ENCODE assay signal across 25 cellular contexts in the genomic region with DNA sequence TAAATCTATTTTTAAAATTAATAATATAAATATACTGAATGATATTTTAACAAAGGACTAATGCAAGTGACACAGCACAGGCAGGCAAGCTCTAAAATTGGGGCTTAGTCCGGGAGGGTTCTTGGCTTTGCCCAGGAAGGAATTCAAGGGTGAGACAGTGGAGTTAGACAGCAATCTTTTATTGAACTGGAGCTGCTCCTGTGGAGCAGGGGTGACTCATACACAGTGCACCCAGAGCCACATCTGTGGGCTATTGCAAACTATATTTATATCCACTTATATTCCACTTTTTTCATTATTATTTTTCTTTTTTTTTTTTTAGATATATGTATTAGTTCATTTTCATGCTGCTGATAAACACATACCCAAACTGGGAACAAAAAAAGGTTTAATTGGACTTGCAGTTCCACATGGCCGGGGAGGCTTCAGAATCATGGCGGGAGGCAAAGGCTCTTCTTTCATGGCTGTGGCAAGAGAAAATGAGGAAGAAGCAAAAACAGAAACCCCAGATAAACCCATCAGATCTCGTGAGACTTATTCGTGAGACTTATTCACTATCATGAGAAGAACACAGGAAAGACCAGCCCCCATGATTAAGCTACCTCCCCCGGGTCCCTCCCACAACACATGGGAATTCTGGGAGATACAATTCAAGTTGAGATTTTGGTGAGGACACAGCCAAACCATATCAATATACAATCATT.
"Had no signal": no experiment of that assay in that cellular context is flagged by ENCODE, and none has a peak within 500 bp of the region (broad histone marks: within the 10 kb centered on the region; RNA-seq: fewer than 3 reads in every experiment).

No MANE protein-coding gene starts in this region.

- H3K36me3 ChIP-seq: right lobe of liver, suprapubic skin, transverse colon, vagina had no signal

- H3K4me3 ChIP-seq: body of pancreas, lung, right lobe of liver, suprapubic skin, transverse colon, vagina had no signal

- ATAC-seq: activated T-helper 17 cell treated with anti-CD3 and anti-CD28 coated beads, Interleukin-2, amount 50 U/mL, for 72 hours; body of pancreas; left lobe of liver; right lobe of liver; stimulated activated naive CD8-positive, alpha-beta T cell treated with anti-CD3 and anti-CD28 coated beads, Interleukin-15, amount 100 ng/mL, for 72 hours had no signal

- H3K9me3 ChIP-seq: body of pancreas, right lobe of liver, suprapubic skin, vagina had no signal

- H3K79me2 ChIP-seq: parathyroid adenoma had no signal

- DNase-seq: activated B cell treated with CpG ODN at 0.5 μM for 24 hours; activated CD4-positive, alpha-beta memory T cell treated with anti-CD3 and anti-CD28 coated beads, Interleukin-2, amount 10 ng/mL, durations not matched to agents 7 days and 5 days; activated CD4-positive, alpha-beta T cell treated with anti-CD3 and anti-CD28 coated beads for 48 hours; activated naive CD4-positive, alpha-beta T cell; activated naive CD8-positive, alpha-beta T cell treated with anti-CD3 and anti-CD28 coated beads, Interleukin-2, amount 10 ng/mL, durations not matched to agents 7 days and 5 days; activated T-cell treated with anti-CD3 and anti-CD28 coated beads, Interleukin-2, amount 50 U/mL, for 1 hour; amygdala; body of pancreas; central memory CD4-positive, alpha-beta T cell; endodermal cell; head of caudate nucleus; kidney; midbrain; right lobe of liver; small intestine; stimulated activated CD4-positive, alpha-beta T cell treated with anti-CD3 and anti-CD28 coated beads, Interleukin-15, amount 100 ng/mL, for 24 hours; stimulated activated CD4-positive, alpha-beta T cell treated with anti-CD3 and anti-CD28 coated beads, Interleukin-2, amount 100 ng/mL, for 48 hours; stimulated activated naive CD8-positive, alpha-beta T cell treated with anti-CD3 and anti-CD28 coated beads, Interleukin-15, amount 100 ng/mL, for 72 hours; transverse colon had no signal

- H3K27ac ChIP-seq: body of pancreas, parathyroid adenoma, right lobe of liver, suprapubic skin, transverse colon, vagina had no signal

- H3K4me1 ChIP-seq: body of pancreas, parathyroid adenoma, right lobe of liver, transverse colon, vagina had no signal

- H2AFZ ChIP-seq: parathyroid adenoma had no signal
